35 cellular contexts compared by ENCODE assay signal in the genomic region with DNA sequence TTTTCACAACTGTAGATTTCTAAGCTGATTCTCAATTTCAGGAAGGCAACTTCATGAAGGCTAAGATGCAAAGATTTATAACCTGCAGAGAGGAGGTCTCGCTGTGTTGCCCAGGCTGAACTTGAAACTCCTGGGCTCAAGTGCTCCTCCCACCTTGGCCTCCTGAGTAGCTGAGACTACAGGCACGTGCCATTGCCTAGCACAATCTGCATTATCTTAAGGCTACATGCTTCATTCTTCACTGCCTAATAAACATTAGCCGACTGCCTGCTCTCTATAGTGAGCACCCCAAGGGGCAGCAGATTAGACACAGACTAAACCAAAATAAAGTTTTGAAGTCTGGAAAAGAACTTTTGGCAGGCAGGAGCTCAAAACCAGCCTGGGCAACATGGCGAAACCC. TPM values are rescaled to one million over a fixed set of nuclear protein-coding genes. Genes with fewer than 3 reads are reported as not detected.
"Had no signal": no experiment of that assay in that cellular context is flagged by ENCODE, and none has a peak within 500 bp of the region (broad histone marks: within the 10 kb centered on the region; RNA-seq: fewer than 3 reads in every experiment).

No MANE protein-coding gene starts in this region.

- H3K27ac ChIP-seq: adrenal gland, ascending aorta, body of pancreas, brain microvascular endothelial cell, breast epithelium, cardiac muscle cell had no signal

- H3K4me1 ChIP-seq: adrenal gland, ascending aorta, body of pancreas, breast epithelium had no signal

- ATAC-seq: activated naive CD4-positive, alpha-beta T cell treated with anti-CD3 and anti-CD28 coated beads, Interleukin-2, amount 50 U/mL, for 72 hours; activated naive CD8-positive, alpha-beta T cell treated with anti-CD3 and anti-CD28 coated beads, Interleukin-2, amount 50 U/mL, for 24 hours; activated T-cell treated with anti-CD3 and anti-CD28 coated beads, Interleukin-2, amount 50 U/mL, for 4 hours; activated T-cell treated with anti-CD3 and anti-CD28 coated beads, Interleukin-2, amount 50 U/mL, for 72 hours; activated T-helper 17 cell treated with anti-CD3 and anti-CD28 coated beads, Interleukin-2, amount 50 U/mL, for 72 hours; body of pancreas had no signal

- H3K4me3 ChIP-seq: adrenal gland, ascending aorta, body of pancreas, breast epithelium, cardiac muscle cell had no signal

- H3K9me3 ChIP-seq: adrenal gland, ascending aorta, body of pancreas, breast epithelium had no signal

- DNase-seq: activated effector memory CD4-positive, alpha-beta T cell treated with anti-CD3 and anti-CD28 coated beads, Interleukin-2, amount 50 U/mL, for 16 hours; activated effector memory CD4-positive, alpha-beta T cell treated with Interleukin-2 at 50 U/mL for 16 hours; activated gamma-delta T cell; activated gamma-delta T cell treated with Interleukin-2 at 50 U/mL for 16 hours; activated naive CD4-positive, alpha-beta T cell; activated naive CD4-positive, alpha-beta T cell treated with anti-CD3 and anti-CD28 coated beads for 36 hours; activated naive CD4-positive, alpha-beta T cell treated with anti-CD3 and anti-CD28 coated beads, Interleukin-2, amount 10 ng/mL, durations not matched to agents 7 days and 5 days; activated naive CD4-positive, alpha-beta T cell treated with anti-CD3 and anti-CD28 coated beads, Interleukin-2, amount 50 U/mL, for 16 hours; activated naive CD4-positive, alpha-beta T cell treated with Interleukin-2 at 50 U/mL for 16 hours; activated naive CD8-positive, alpha-beta T cell treated with anti-CD3 and anti-CD28 coated beads for 36 hours; activated naive CD8-positive, alpha-beta T cell treated with anti-CD3 and anti-CD28 coated beads, Interleukin-2, amount 10 ng/mL, durations not matched to agents 7 days and 5 days; activated naive CD8-positive, alpha-beta T cell treated with anti-CD3 and anti-CD28 coated beads, Interleukin-2, amount 50 U/mL, for 24 hours; activated T-cell treated with anti-CD3 and anti-CD28 coated beads, Interleukin-2, amount 50 U/mL, for 24 hours; activated T-cell treated with anti-CD3 and anti-CD28 coated beads, Interleukin-2, amount 50 U/mL, for 4 hours; activated T-cell treated with anti-CD3 and anti-CD28 coated beads, Interleukin-2, amount 50 U/mL, for 48 hours; activated T-cell treated with anti-CD3 and anti-CD28 coated beads, Interleukin-2, amount 50 U/mL, for 72 hours; adrenal gland; amniotic stem cell; amygdala; anterior cingulate cortex; aorta; body of pancreas; brain microvascular endothelial cell; caudate nucleus; central memory CD4-positive, alpha-beta T cell; cerebellar nuclear complex had no signal

- FAIRE-seq: astrocyte, bronchial epithelial cell had no signal

- H3K36me3 ChIP-seq: adrenal gland, ascending aorta, brain microvascular endothelial cell, breast epithelium, cardiac muscle cell had no signal

- H3K27me3 ChIP-seq: adrenal gland, ascending aorta, body of pancreas, brain microvascular endothelial cell, breast epithelium had no signal

RNA-seq across cellular contexts. Expression of a gene that starts 17.1 kb away (rescaled TPM):
- total RNA-seq: activated naive CD4-positive, alpha-beta T cell treated with anti-CD3 and anti-CD28 coated beads, Interleukin-2, amount 50 U/mL, for 72 hours; activated T-helper 1 cell treated with anti-CD3 and anti-CD28 coated beads, Interleukin-12 subunit alpha, Interleukin-12 subunit beta, Interleukin-2, Interleukin-4 antibody, amounts not matched to agents 30 ng/mL and 10 ng/mL and 1 ng/mL, durations not matched to agents 14 hours and 24 hours and 36 hours; activated T-helper 2 cell treated with anti-CD3 and anti-CD28 coated beads, Interferon-gamma antibody, Interleukin-2, Interleukin-4, amounts not matched to agents 10 μg/mL and 5 μg/mL and 100 μg/mL, durations not matched to agents 14 hours and 24 hours and 36 hours had no signal
